In genomic region chr4:69822198-69822597, GRCh38 we compare ENCODE assay signal across 10 cellular contexts. TPM values are rescaled to one million over a fixed set of nuclear protein-coding genes. Genes with fewer than 3 reads are reported as not detected.
"Had no signal": no experiment of that assay in that cellular context is flagged by ENCODE, and none has a peak within 500 bp of the region (broad histone marks: within the 10 kb centered on the region; RNA-seq: fewer than 3 reads in every experiment).

No MANE protein-coding gene starts in this region.

- H3K27ac ChIP-seq: GM23248, HL-60, KMS-11 had no signal

- H3K9me3 ChIP-seq: HAP-1 had no signal

- H3K4me1 ChIP-seq: HAP-1 had no signal

- H3K4me3 ChIP-seq: GM23248, HAP-1 had no signal

- H3K36me3 ChIP-seq: HAP-1 had no signal

- DNase-seq: GM23248, GOT3, H7, HFFc6, IMR-90, KBM-7 had no signal

- H3K4me2 ChIP-seq: KMS-11 had no signal

- H2AFZ ChIP-seq: GM23248 had no signal

- ATAC-seq: HCT116 had no signal

- H3K9ac ChIP-seq: GM23248, KMS-11 had no signal

RNA-seq across cellular contexts. Expression of gene SULT1E1, which starts 37.7 kb away (rescaled TPM):
- total RNA-seq: GM23248, H7, HFFc6, IMR-90 had no signal
- polyA plus RNA-seq: GM23248, IMR-90 had no signal
